1 cellular context compared by ENCODE assay signal in the genomic region with DNA sequence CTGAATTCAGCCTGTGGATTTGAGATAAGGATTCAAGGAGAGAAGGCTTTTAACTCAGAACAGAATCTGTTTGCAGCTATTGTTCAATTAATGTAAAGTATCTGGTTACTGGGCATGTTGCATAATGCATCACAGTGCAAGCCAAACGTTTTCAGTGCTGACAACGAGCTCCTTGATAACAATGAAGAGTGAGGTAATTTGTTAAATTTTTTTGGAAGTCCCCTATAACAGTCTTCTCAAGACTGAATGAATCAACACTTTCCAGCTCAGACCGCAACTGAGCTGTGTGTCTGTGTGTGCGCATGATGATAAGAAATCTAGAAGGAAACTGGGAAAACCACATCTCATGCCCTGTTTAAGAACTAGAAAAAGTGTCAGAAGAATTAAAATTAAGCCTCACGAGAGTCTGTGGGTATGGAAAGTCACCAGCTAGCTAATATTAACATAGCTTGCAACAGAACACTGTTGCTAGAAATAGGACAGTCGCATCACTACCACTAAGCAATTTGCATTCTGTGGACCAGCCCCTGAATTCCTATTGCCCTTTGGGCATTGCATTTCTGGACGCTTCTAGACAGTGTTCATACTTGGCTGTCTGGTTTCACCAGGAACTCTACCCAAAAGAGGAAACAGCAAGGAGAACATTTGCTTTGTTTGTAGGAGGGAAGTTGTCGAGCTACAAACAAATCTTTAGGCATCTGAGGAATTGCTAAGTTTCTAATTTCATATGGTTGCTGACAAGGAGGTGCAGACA.
A peak's percentile ranks its signal among the peaks of the same experiment; 100 is the strongest.
TF ChIP-seq lines count a peak whose summit lies in the region.

No MANE protein-coding gene starts in this region.

TF ChIP-seq in HEK293, 187 proteins besides CTCF, POLR2A, EP300 and RAD21 (continued from another document):
- TF ChIP-seq, protein P1, sequence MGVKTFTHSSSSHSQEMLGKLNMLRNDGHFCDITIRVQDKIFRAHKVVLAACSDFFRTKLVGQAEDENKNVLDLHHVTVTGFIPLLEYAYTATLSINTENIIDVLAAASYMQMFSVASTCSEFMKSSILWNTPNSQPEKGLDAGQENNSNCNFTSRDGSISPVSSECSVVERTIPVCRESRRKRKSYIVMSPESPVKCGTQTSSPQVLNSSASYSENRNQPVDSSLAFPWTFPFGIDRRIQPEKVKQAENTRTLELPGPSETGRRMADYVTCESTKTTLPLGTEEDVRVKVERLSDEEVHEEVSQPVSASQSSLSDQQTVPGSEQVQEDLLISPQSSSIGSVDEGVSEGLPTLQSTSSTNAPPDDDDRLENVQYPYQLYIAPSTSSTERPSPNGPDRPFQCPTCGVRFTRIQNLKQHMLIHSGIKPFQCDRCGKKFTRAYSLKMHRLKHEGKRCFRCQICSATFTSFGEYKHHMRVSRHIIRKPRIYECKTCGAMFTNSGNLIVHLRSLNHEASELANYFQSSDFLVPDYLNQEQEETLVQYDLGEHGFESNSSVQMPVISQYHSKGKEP (tag by site-specific recombination; IDR thresholded peaks at IDR 0.05): peak; percentile 94
